Comparison of ENCODE assay signal across 1 cellular context in the genomic region with DNA sequence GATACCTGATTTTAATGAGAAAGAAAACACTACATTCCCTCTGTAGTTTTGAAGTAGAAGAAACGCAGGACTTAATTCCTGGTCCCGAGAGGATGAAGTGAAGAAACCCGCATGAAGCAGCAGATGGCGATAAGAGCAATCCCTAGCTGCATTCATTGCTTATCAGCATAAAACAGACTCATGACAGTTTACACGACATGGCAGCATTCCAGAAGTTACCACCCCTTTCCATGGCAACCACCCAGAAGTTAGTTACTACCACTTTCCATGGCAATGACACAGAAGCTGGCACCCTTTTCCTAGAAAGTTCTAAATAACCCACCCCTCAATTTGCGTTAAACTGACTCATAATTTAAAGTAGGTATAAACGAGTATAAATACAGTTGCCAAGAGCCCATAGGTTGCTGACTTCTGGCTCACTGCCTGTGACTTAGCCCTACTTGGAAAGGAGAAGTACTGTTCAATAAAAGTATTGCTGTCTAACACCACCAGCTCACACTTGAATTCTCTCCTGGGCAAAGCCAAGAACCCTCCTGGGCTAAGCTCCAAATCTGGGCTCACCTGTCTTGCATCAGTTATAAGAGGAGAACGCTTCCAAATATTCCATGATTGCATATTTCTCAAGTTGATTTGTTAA.
TF ChIP-seq lines count a peak whose summit lies in the region.

No MANE protein-coding gene starts in this region.

TF ChIP-seq in K562, 482 proteins besides CTCF, POLR2A, EP300 and RAD21 (continued from another document):
- TF ChIP-seq, protein P1, sequence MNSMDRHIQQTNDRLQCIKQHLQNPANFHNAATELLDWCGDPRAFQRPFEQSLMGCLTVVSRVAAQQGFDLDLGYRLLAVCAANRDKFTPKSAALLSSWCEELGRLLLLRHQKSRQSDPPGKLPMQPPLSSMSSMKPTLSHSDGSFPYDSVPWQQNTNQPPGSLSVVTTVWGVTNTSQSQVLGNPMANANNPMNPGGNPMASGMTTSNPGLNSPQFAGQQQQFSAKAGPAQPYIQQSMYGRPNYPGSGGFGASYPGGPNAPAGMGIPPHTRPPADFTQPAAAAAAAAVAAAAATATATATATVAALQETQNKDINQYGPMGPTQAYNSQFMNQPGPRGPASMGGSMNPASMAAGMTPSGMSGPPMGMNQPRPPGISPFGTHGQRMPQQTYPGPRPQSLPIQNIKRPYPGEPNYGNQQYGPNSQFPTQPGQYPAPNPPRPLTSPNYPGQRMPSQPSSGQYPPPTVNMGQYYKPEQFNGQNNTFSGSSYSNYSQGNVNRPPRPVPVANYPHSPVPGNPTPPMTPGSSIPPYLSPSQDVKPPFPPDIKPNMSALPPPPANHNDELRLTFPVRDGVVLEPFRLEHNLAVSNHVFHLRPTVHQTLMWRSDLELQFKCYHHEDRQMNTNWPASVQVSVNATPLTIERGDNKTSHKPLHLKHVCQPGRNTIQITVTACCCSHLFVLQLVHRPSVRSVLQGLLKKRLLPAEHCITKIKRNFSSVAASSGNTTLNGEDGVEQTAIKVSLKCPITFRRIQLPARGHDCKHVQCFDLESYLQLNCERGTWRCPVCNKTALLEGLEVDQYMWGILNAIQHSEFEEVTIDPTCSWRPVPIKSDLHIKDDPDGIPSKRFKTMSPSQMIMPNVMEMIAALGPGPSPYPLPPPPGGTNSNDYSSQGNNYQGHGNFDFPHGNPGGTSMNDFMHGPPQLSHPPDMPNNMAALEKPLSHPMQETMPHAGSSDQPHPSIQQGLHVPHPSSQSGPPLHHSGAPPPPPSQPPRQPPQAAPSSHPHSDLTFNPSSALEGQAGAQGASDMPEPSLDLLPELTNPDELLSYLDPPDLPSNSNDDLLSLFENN (IDR thresholded peaks at IDR 0.05; ENCODE audit: low read depth in 2 of 2, low read length in 2 of 2) = peak in 1 of 2 experiments; percentile 74; a peak in 2 of 4 replicates
- TF ChIP-seq FOXJ2 (tag; IDR thresholded peaks at IDR 0.05) (peak; percentile 86), ZKSCAN3 (CRISPR knock-in tag; IDR thresholded peaks at IDR 0.05) (no peak), TCF3 (CRISPR knock-in tag; IDR thresholded peaks at IDR 0.05) (peak; percentile 90), DPF2 (IDR thresholded peaks at IDR 0.05) (peak; percentile 94), SMAD1 (IDR thresholded peaks at IDR 0.05; ENCODE audit: low read depth, low read length, partially characterized antibody) (peak; percentile 83), FOS (IDR thresholded peaks at IDR 0.05; ENCODE audit: extremely low read depth, insufficient read length) (no peak), NCOA2 (IDR thresholded peaks at IDR 0.05; ENCODE audit: partially characterized antibody in 2 of 2) (peak; percentile 18 to 22), STAT5A (IDR thresholded peaks at IDR 0.05; ENCODE audit: borderline replicate concordance, low read length) (peak; percentile 89), SOX6 (IDR thresholded peaks at IDR 0.05) (peak; percentile 78), CEBPG (CRISPR knock-in tag; IDR thresholded peaks at IDR 0.05) (no peak), CEBPG (tag; conservative IDR thresholded peaks at IDR 0.05 in 1 of 2, IDR thresholded peaks at IDR 0.05 in 1 of 2) (no peak), MED1 (CRISPR knock-in tag; IDR thresholded peaks at IDR 0.05; ENCODE audit: borderline replicate concordance) (no peak), ZNF76 (CRISPR knock-in tag; IDR thresholded peaks at IDR 0.05; ENCODE audit: borderline replicate concordance) (no peak), JUND (IDR thresholded peaks at IDR 0.05; ENCODE audit: borderline replicate concordance, low read depth, low read length) (peak; percentile 35; the same call in 1 of the 2 replicates), JUND (tag; IDR thresholded peaks at IDR 0.05; ENCODE audit: borderline replicate concordance, low read depth, low read length) (no peak; the same call in 2 of the 3 replicates), IRF2 (CRISPR knock-in tag; IDR thresholded peaks at IDR 0.05) (no peak), PHB2 (IDR thresholded peaks at IDR 0.05; ENCODE audit: low read depth) (peak; percentile 42; the same call in 1 of the 2 replicates), ZNF134 (CRISPR knock-in tag; conservative IDR thresholded peaks at IDR 0.05) (no peak), PML (IDR thresholded peaks at IDR 0.05; ENCODE audit: low read length) (peak; percentile 90)
- TF ChIP-seq, protein P2, sequence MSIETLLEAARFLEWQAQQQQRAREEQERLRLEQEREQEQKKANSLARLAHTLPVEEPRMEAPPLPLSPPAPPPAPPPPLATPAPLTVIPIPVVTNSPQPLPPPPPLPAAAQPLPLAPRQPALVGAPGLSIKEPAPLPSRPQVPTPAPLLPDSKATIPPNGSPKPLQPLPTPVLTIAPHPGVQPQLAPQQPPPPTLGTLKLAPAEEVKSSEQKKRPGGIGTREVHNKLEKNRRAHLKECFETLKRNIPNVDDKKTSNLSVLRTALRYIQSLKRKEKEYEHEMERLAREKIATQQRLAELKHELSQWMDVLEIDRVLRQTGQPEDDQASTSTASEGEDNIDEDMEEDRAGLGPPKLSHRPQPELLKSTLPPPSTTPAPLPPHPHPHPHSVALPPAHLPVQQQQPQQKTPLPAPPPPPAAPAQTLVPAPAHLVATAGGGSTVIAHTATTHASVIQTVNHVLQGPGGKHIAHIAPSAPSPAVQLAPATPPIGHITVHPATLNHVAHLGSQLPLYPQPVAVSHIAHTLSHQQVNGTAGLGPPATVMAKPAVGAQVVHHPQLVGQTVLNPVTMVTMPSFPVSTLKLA (conservative IDR thresholded peaks at IDR 0.05) = 0 out of 4 replicates have a peak, but pooled peaks of 1 of the 2 experiments have one; percentile 24
